14 cellular contexts compared by ENCODE assay signal in the genomic region with DNA sequence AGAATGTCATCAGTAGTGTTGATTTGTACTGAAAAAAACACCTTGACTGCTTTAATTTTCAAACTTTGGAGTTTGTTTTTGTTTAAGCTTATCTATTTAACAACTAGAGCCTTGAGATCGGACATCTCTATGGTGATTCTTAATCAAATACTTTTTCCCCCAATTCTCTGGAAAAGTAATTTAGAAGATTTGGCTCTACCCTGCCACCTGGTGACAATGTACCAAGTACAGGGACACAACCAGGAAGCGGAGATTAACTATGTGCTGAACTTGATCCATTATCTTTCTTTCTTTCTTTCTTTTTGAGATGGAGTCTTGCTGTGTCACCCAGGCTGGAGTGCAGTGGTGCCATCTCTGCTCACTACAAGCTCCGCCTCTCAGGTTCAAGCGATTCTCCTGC. TPM values are rescaled to one million over a fixed set of nuclear protein-coding genes. Genes with fewer than 3 reads are reported as not detected.
DNase-seq lines count a peak whose midpoint lies in the region; ATAC-seq, FAIRE-seq and TF ChIP-seq lines count a peak whose summit lies in the region.
"Had no signal": no experiment of that assay in that cellular context is flagged by ENCODE, and none has a peak within 500 bp of the region (broad histone marks: within the 10 kb centered on the region; RNA-seq: fewer than 3 reads in every experiment).

No MANE protein-coding gene starts in this region.

- FAIRE-seq in astrocyte (lab: Jason Lieb, UNC) (no peak), GM19239 (lab: Jason Lieb, UNC) (no peak)

- H3K9me3 ChIP-seq in astrocyte (ENCODE audit: insufficient read depth, low read depth, low read length): peaks cover 9% of the 10 kb centered on the region
- H3K9me3 ChIP-seq: thyroid gland had no signal

- H3K4me1 Mint-ChIP-seq in HFFc6 (ENCODE audit: low read depth): peaks cover 9% of the 10 kb centered on the region
- peaks cover 15% of the 10 kb centered on the region for H3K4me1 Mint-ChIP-seq in astrocyte (ENCODE audit: low read depth, unreplicated experiment)

- no peak overlapping the region for H3K27ac ChIP-seq in 22Rv1
- H3K27ac ChIP-seq in astrocyte (ENCODE audit: low read depth, low read length): peak overlapping the region; percentile 80
- H3K27ac ChIP-seq: thyroid gland had no signal

- peaks cover 3% of the 10 kb centered on the region for H3K4me1 ChIP-seq in astrocyte (ENCODE audit: insufficient read depth, low read length)

- H3K4me2 ChIP-seq in astrocyte (ENCODE audit: low read length): no peak overlapping the region

- H4K20me1 ChIP-seq in astrocyte (ENCODE audit: insufficient read depth, low read length): no peaks in the 10 kb centered on the region

- H3K79me2 ChIP-seq in astrocyte (ENCODE audit: insufficient read depth, low read length): no peaks in the 10 kb centered on the region

- DNase-seq in HFFc6 (no peak), astrocyte (ENCODE audit: low read depth) (no peak), left lobe of liver (ENCODE audit: low spot score) (no peak), DMS79 treated with DMSO at 0.1 percent for 48 hours (lab: John Stamatoyannopoulos, UW) (no peak), NCI-H526 treated with DMSO at 0.1 percent for 48 hours (lab: John Stamatoyannopoulos, UW) (no peak), GM19239 (ENCODE audit: insufficient read length, low spot score) (no peak), middle frontal gyrus (ENCODE audit: extremely low spot score, low spot score) (no peak)
- DNase-seq: dermis blood vessel endothelial cell, NCI-H2081, T1000, thyroid gland had no signal

- H3K9me3 Mint-ChIP-seq in HFFc6 (peaks cover 21% of the 10 kb centered on the region), astrocyte (ENCODE audit: unreplicated experiment) (peaks cover 11% of the 10 kb centered on the region)

- no peak overlapping the region for H2AFZ ChIP-seq in astrocyte (ENCODE audit: low read depth, low read length)

- H3K27me3 Mint-ChIP-seq in HFFc6 (ENCODE audit: insufficient read depth) (peaks cover 2% of the 10 kb centered on the region; the same call in 1 of the 2 replicates), astrocyte (ENCODE audit: low read depth, unreplicated experiment) (no peaks in the 10 kb centered on the region)
- H3K27me3 Mint-ChIP-seq: activated naive CD8-positive, alpha-beta T cell had no signal

- ATAC-seq in left lobe of liver: peak; percentile 60

- peak; percentile 29 for TF ChIP-seq CTCF in 22Rv1 (IDR thresholded peaks at IDR 0.05)
- TF ChIP-seq CTCF in HFFc6 (IDR thresholded peaks at IDR 0.05): peak; percentile 45; the same call in 1 of the 2 replicates
- TF ChIP-seq CTCF in astrocyte (IDR thresholded peaks at IDR 0.05; ENCODE audit: insufficient read depth, low read depth, low read length): peak; percentile 2

- no peak overlapping the region for H3K4me3 Mint-ChIP-seq in HFFc6
- H3K4me3 Mint-ChIP-seq in astrocyte (ENCODE audit: unreplicated experiment): no peak overlapping the region
- H3K4me3 Mint-ChIP-seq: activated naive CD8-positive, alpha-beta T cell had no signal

- no peak overlapping the region for H3K9ac ChIP-seq in astrocyte (ENCODE audit: low read length)

- 0 out of 2 replicates have a peak, but pooled peaks cover 3% of the 10 kb centered on the region for H3K36me3 Mint-ChIP-seq in HFFc6 (ENCODE audit: low read depth)
- H3K36me3 Mint-ChIP-seq in astrocyte (ENCODE audit: low read depth, unreplicated experiment): peaks cover 36% of the 10 kb centered on the region

- H3K27ac Mint-ChIP-seq in HFFc6 (no peak overlapping the region), astrocyte (ENCODE audit: unreplicated experiment) (peak overlapping the region; percentile 86)
- H3K27ac Mint-ChIP-seq: activated naive CD8-positive, alpha-beta T cell had no signal

- H3K4me3 ChIP-seq in astrocyte (ENCODE audit: insufficient read depth, low read depth, low read length): no peak overlapping the region
- H3K4me3 ChIP-seq: thyroid gland had no signal

- H3K36me3 ChIP-seq in astrocyte (ENCODE audit: insufficient read depth, low read length): no peaks in the 10 kb centered on the region
- H3K36me3 ChIP-seq: thyroid gland had no signal

- no peaks in the 10 kb centered on the region for H3K27me3 ChIP-seq in astrocyte (ENCODE audit: insufficient read depth, low read length)
- H3K27me3 ChIP-seq: thyroid gland had no signal

RNA-seq across cellular contexts. Expression of gene USP43, which starts 30.8 kb away (rescaled TPM):
- total RNA-seq in HFFc6 (2021; fragmentation: NEBNext Ultra II Directional; extraction: Animal tissue kit (Norgen Biotek cat#: 25700)): under 1 TPM in 1 of 6 experiments, not detected in 5; 0.09 TPM
- total RNA-seq in astrocyte: 5.3 and 7.0 TPM in 2 replicates
- 11.8 TPM for total RNA-seq in left lobe of liver
- total RNA-seq: mesenteric fat pad had no signal
